Comparison of ENCODE assay signal across 8 cellular contexts in the genomic region with DNA sequence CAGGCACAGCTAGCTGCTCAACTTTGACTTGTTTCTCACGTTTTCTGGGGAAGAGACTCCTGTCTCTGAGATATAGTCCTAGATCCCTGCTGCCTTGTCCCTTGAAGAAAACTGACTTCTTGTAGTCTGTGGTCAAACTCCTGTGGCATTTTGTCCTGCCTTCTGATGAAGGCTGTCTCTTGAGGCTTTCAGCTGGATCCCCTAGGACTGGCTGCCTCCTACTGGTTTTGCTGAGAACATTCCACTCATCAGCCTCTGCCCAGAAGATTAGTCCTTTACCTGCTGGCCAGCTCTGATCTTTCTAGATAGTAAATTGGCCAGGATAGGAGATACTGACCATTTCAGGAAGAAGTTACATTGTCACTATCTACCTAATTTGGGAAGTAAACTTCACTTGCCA.
DNase-seq lines count a peak whose midpoint lies in the region; ATAC-seq, FAIRE-seq and TF ChIP-seq lines count a peak whose summit lies in the region.

No MANE protein-coding gene starts in this region.

- no peaks in the 10 kb centered on the region for H3K4me1 ChIP-seq in gastroesophageal sphincter

- ATAC-seq in gastroesophageal sphincter, result no peak

- no peak overlapping the region for H3K27ac ChIP-seq in gastroesophageal sphincter

- no peaks in the 10 kb centered on the region for H3K27me3 ChIP-seq in gastroesophageal sphincter

- TF ChIP-seq CTCF in GM20000 (IDR thresholded peaks at IDR 0.05; ENCODE audit: extremely low read depth, missing control alignments) (peak; percentile 87), gastroesophageal sphincter (IDR thresholded peaks at IDR 0.05) (peak in 2 of 4 experiments; percentile 17 to 39)

- no peaks in the 10 kb centered on the region for H3K36me3 ChIP-seq in gastroesophageal sphincter

- peaks cover 0 to 10% (median 0%) of the 10 kb centered on the region in 3 donors for H3K9me3 ChIP-seq in gastroesophageal sphincter

- DNase-seq in GDM1 (lab: John Stamatoyannopoulos, UW) (peak; percentile 2), GM20000 (ENCODE audit: low spot score) (peak; percentile 56), NCI-H526 (lab: John Stamatoyannopoulos, UW) (peak; percentile 39 to 71), germinal center (ENCODE audit: low spot score) (peak; percentile 45), OCI-M2 (lab: John Stamatoyannopoulos, UW; ENCODE audit: unreplicated experiment) (no peak), RCC 7860 (ENCODE audit: low spot score) (no peak)
- no peak for DNase-seq in activated CD4-positive, CD25-positive, alpha-beta regulatory T cell (lab: John Stamatoyannopoulos, UW)

- TF ChIP-seq POLR2A in gastroesophageal sphincter (IDR thresholded peaks at IDR 0.05), result no peak

- H3K4me3 ChIP-seq in gastroesophageal sphincter, result no peak overlapping the region

- TF ChIP-seq EP300 in gastroesophageal sphincter (IDR thresholded peaks at IDR 0.05), result no peak

- FAIRE-seq in RCC 7860 (lab: Jason Lieb, UNC), result no peak

- 11 to 27% methylated on average over 1 of the region's 1 CpG for WGBS in gastroesophageal sphincter (ENCODE audit: low coverage in 1 of 2), 2 donors

Comparison
In these comparisons a context has a peak if more than half of its experiments do, and no peak if none do; other contexts are left out.
1. DNase-seq: peak in GDM1 (single experiment), GM20000 (single experiment), NCI-H526 (2 of 2) and germinal center (single experiment); none in OCI-M2 (single experiment), activated CD4-positive, CD25-positive, alpha-beta regulatory T cell (0 of 4) and RCC 7860 (single experiment).